1 cellular context compared by ENCODE assay signal in genomic region chr16:30184430-30185140, GRCh38.
TF ChIP-seq lines count a peak whose summit lies in the region.

No MANE protein-coding gene starts in this region.

TF ChIP-seq in HepG2, 621 proteins besides CTCF, POLR2A, EP300 and RAD21 (continues in another document):
- TF ChIP-seq KDM2A (CRISPR knock-in tag; IDR thresholded peaks at IDR 0.05; ENCODE audit: borderline replicate concordance, low read depth) (no peak), NONO (IDR thresholded peaks at IDR 0.05) (no peak), NONO (CRISPR knock-in tag; conservative IDR thresholded peaks at IDR 0.05) (no peak), ZMYM3 (CRISPR knock-in tag; IDR thresholded peaks at IDR 0.05) (peak; percentile 67; the same call in 1 of the 2 replicates), ZNF572 (CRISPR knock-in tag; IDR thresholded peaks at IDR 0.05) (0 out of 2 replicates have a peak, but pooled peaks have one; percentile 45), MIXL1 (CRISPR knock-in tag; IDR thresholded peaks at IDR 0.05) (no peak), ZNF883 (CRISPR knock-in tag; IDR thresholded peaks at IDR 0.05; ENCODE audit: not compliant biosample characterization) (no peak), BRF2 (CRISPR knock-in tag; IDR thresholded peaks at IDR 0.05) (no peak), ZNF672 (CRISPR knock-in tag; IDR thresholded peaks at IDR 0.05) (no peak), NR2C2 (CRISPR knock-in tag; IDR thresholded peaks at IDR 0.05; ENCODE audit: borderline replicate concordance) (no peak), MEF2D (CRISPR knock-in tag; IDR thresholded peaks at IDR 0.05) (peak; percentile 31; the same call in 1 of the 2 replicates), TARDBP (CRISPR knock-in tag; IDR thresholded peaks at IDR 0.05) (no peak), ZNF335 (CRISPR knock-in tag; IDR thresholded peaks at IDR 0.05) (no peak), ZNF3 (CRISPR knock-in tag; IDR thresholded peaks at IDR 0.05) (peak; percentile 98), YY1 (IDR thresholded peaks at IDR 0.05; ENCODE audit: insufficient read depth, insufficient replicate concordance, low read depth, low read length) (no peak), ZBTB33 (CRISPR knock-in tag; IDR thresholded peaks at IDR 0.05) (no peak), NRL (CRISPR knock-in tag; IDR thresholded peaks at IDR 0.05; ENCODE audit: borderline replicate concordance) (peak; percentile 83), HINFP (CRISPR knock-in tag; IDR thresholded peaks at IDR 0.05; ENCODE audit: low read depth) (no peak), SIN3A (IDR thresholded peaks at IDR 0.05; ENCODE audit: borderline replicate concordance, low read depth, low read length) (no peak), IRF9 (CRISPR knock-in tag; IDR thresholded peaks at IDR 0.05; ENCODE audit: borderline replicate concordance) (no peak), ZNF724P (CRISPR knock-in tag; IDR thresholded peaks at IDR 0.05; ENCODE audit: borderline replicate concordance) (no peak), ZNF703 (CRISPR knock-in tag; IDR thresholded peaks at IDR 0.05; ENCODE audit: borderline replicate concordance) (no peak), ZSCAN9 (CRISPR knock-in tag; IDR thresholded peaks at IDR 0.05; ENCODE audit: borderline replicate concordance) (no peak), ZC3H4 (CRISPR knock-in tag; IDR thresholded peaks at IDR 0.05; ENCODE audit: borderline replicate concordance) (no peak), ZNF292 (CRISPR knock-in tag; IDR thresholded peaks at IDR 0.05; ENCODE audit: borderline replicate concordance, low read depth) (0 out of 2 replicates have a peak, but pooled peaks have one; percentile 21), ZBTB14 (CRISPR knock-in tag; IDR thresholded peaks at IDR 0.05) (no peak), AGO1 (IDR thresholded peaks at IDR 0.05; ENCODE audit: low read depth, low read length, poor library complexity, severe bottlenecking) (peak; percentile 0), HOXD1 (CRISPR knock-in tag; IDR thresholded peaks at IDR 0.05) (no peak), ZNF891 (CRISPR knock-in tag; IDR thresholded peaks at IDR 0.05) (peak; percentile 73), ZNF768 (CRISPR knock-in tag; IDR thresholded peaks at IDR 0.05) (0 out of 2 replicates have a peak, but pooled peaks have one; percentile 11), KMT2A (CRISPR knock-in tag; IDR thresholded peaks at IDR 0.05) (no peak), TBX2 (CRISPR knock-in tag; IDR thresholded peaks at IDR 0.05; ENCODE audit: borderline replicate concordance) (0 out of 2 replicates have a peak, but pooled peaks have one; percentile 31), TOPORS (CRISPR knock-in tag; IDR thresholded peaks at IDR 0.05) (no peak), MYC (CRISPR knock-in tag; IDR thresholded peaks at IDR 0.05; ENCODE audit: borderline replicate concordance) (0 out of 2 replicates have a peak, but pooled peaks have one; percentile 17), MXD3 (CRISPR knock-in tag; IDR thresholded peaks at IDR 0.05) (0 out of 2 replicates have a peak, but pooled peaks have one; percentile 26)
- TF ChIP-seq, protein P1, sequence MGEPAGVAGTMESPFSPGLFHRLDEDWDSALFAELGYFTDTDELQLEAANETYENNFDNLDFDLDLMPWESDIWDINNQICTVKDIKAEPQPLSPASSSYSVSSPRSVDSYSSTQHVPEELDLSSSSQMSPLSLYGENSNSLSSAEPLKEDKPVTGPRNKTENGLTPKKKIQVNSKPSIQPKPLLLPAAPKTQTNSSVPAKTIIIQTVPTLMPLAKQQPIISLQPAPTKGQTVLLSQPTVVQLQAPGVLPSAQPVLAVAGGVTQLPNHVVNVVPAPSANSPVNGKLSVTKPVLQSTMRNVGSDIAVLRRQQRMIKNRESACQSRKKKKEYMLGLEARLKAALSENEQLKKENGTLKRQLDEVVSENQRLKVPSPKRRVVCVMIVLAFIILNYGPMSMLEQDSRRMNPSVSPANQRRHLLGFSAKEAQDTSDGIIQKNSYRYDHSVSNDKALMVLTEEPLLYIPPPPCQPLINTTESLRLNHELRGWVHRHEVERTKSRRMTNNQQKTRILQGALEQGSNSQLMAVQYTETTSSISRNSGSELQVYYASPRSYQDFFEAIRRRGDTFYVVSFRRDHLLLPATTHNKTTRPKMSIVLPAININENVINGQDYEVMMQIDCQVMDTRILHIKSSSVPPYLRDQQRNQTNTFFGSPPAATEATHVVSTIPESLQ (CRISPR knock-in tag; conservative IDR thresholded peaks at IDR 0.05) = no peak
- TF ChIP-seq, protein P2, sequence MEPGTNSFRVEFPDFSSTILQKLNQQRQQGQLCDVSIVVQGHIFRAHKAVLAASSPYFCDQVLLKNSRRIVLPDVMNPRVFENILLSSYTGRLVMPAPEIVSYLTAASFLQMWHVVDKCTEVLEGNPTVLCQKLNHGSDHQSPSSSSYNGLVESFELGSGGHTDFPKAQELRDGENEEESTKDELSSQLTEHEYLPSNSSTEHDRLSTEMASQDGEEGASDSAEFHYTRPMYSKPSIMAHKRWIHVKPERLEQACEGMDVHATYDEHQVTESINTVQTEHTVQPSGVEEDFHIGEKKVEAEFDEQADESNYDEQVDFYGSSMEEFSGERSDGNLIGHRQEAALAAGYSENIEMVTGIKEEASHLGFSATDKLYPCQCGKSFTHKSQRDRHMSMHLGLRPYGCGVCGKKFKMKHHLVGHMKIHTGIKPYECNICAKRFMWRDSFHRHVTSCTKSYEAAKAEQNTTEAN (CRISPR knock-in tag; conservative IDR thresholded peaks at IDR 0.05) = no peak
- TF ChIP-seq, protein P3, sequence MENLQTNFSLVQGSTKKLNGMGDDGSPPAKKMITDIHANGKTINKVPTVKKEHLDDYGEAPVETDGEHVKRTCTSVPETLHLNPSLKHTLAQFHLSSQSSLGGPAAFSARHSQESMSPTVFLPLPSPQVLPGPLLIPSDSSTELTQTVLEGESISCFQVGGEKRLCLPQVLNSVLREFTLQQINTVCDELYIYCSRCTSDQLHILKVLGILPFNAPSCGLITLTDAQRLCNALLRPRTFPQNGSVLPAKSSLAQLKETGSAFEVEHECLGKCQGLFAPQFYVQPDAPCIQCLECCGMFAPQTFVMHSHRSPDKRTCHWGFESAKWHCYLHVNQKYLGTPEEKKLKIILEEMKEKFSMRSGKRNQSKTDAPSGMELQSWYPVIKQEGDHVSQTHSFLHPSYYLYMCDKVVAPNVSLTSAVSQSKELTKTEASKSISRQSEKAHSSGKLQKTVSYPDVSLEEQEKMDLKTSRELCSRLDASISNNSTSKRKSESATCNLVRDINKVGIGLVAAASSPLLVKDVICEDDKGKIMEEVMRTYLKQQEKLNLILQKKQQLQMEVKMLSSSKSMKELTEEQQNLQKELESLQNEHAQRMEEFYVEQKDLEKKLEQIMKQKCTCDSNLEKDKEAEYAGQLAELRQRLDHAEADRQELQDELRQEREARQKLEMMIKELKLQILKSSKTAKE (CRISPR knock-in tag; IDR thresholded peaks at IDR 0.05; ENCODE audit: borderline replicate concordance) = no peak
- TF ChIP-seq, protein P4, sequence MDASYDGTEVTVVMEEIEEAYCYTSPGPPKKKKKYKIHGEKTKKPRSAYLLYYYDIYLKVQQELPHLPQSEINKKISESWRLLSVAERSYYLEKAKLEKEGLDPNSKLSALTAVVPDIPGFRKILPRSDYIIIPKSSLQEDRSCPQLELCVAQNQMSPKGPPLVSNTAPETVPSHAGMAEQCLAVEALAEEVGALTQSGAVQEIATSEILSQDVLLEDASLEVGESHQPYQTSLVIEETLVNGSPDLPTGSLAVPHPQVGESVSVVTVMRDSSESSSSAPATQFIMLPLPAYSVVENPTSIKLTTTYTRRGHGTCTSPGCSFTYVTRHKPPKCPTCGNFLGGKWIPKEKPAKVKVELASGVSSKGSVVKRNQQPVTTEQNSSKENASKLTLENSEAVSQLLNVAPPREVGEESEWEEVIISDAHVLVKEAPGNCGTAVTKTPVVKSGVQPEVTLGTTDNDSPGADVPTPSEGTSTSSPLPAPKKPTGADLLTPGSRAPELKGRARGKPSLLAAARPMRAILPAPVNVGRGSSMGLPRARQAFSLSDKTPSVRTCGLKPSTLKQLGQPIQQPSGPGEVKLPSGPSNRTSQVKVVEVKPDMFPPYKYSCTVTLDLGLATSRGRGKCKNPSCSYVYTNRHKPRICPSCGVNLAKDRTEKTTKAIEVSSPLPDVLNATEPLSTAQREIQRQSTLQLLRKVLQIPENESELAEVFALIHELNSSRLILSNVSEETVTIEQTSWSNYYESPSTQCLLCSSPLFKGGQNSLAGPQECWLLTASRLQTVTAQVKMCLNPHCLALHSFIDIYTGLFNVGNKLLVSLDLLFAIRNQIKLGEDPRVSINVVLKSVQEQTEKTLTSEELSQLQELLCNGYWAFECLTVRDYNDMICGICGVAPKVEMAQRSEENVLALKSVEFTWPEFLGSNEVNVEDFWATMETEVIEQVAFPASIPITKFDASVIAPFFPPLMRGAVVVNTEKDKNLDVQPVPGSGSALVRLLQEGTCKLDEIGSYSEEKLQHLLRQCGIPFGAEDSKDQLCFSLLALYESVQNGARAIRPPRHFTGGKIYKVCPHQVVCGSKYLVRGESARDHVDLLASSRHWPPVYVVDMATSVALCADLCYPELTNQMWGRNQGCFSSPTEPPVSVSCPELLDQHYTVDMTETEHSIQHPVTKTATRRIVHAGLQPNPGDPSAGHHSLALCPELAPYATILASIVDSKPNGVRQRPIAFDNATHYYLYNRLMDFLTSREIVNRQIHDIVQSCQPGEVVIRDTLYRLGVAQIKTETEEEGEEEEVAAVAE (CRISPR knock-in tag; IDR thresholded peaks at IDR 0.05; ENCODE audit: borderline replicate concordance) = no peak
- TF ChIP-seq, protein P5, sequence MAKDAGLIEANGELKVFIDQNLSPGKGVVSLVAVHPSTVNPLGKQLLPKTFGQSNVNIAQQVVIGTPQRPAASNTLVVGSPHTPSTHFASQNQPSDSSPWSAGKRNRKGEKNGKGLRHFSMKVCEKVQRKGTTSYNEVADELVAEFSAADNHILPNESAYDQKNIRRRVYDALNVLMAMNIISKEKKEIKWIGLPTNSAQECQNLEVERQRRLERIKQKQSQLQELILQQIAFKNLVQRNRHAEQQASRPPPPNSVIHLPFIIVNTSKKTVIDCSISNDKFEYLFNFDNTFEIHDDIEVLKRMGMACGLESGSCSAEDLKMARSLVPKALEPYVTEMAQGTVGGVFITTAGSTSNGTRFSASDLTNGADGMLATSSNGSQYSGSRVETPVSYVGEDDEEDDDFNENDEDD (CRISPR knock-in tag; IDR thresholded peaks at IDR 0.05; ENCODE audit: borderline replicate concordance) = peak; percentile 28; the same call in 1 of the 2 replicates
- TF ChIP-seq, protein P6, sequence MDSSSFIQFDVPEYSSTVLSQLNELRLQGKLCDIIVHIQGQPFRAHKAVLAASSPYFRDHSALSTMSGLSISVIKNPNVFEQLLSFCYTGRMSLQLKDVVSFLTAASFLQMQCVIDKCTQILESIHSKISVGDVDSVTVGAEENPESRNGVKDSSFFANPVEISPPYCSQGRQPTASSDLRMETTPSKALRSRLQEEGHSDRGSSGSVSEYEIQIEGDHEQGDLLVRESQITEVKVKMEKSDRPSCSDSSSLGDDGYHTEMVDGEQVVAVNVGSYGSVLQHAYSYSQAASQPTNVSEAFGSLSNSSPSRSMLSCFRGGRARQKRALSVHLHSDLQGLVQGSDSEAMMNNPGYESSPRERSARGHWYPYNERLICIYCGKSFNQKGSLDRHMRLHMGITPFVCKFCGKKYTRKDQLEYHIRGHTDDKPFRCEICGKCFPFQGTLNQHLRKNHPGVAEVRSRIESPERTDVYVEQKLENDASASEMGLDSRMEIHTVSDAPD (CRISPR knock-in tag; IDR thresholded peaks at IDR 0.05) = no peak
